Comparison of ENCODE assay signal across 21 cellular contexts in genomic region chrY:15814241-15814640, GRCh38.
"Had no signal": no experiment of that assay in that cellular context is flagged by ENCODE, and none has a peak within 500 bp of the region (broad histone marks: within the 10 kb centered on the region; RNA-seq: fewer than 3 reads in every experiment).

No MANE protein-coding gene starts in this region.

- H3K4me3 Mint-ChIP-seq: IgD-negative memory B cell had no signal

- H3K36me3 Mint-ChIP-seq: IgD-negative memory B cell had no signal

- H3K9me3 Mint-ChIP-seq: IgD-negative memory B cell had no signal

- DNase-seq: Kasumi-1, MM.1S, NCI-H1092 treated with DMSO at 0.1 percent for 48 hours, NCI-H1436, NCI-H187, NCI-H2029, NCI-H2081 treated with DMSO at 0.1 percent for 48 hours, NCI-H2171, NCI-H226, NCI-H446, NCI-H510A, NCI-H524 treated with DMSO at 0.1 percent for 48 hours, NCI-H69, NCI-H774, SHP77 treated with DMSO at 0.1 percent for 48 hours, SJCRH30 had no signal

- H3K27ac Mint-ChIP-seq: IgD-negative memory B cell had no signal

- FAIRE-seq: HTR-8/SVneo, K562 had no signal

- H3K4me1 Mint-ChIP-seq: IgD-negative memory B cell had no signal

- H3K27me3 ChIP-seq: SJCRH30 had no signal

- ATAC-seq: K562, Right ventricle myocardium inferior, SK-N-SH treated with all-trans-retinoic acid at 6 μM for 48 hours had no signal

- H3K4me3 ChIP-seq: K562, SJCRH30 had no signal

- H3K36me3 ChIP-seq: SJCRH30 had no signal

- H3K27me3 Mint-ChIP-seq: IgD-negative memory B cell had no signal
